ENCODE assay signal across 8 cellular contexts in the genomic region with DNA sequence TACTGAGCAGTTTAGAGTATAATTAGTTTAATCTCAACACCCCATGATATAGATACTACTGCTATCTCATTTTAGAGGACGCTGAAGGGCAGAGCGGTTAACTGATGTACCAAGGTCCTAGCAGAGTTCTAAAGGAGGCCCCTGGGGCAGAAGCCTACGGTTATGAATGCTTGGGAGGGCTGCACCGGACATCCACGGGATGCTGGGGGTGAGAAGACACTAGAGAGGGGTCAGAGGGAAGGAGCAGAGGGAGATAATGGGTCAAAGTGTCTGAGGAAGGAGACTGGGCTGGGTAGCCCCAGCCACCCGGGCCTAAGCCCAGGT. TPM values are rescaled to one million over a fixed set of nuclear protein-coding genes. Genes with fewer than 3 reads are reported as not detected.
DNase-seq lines count a peak whose midpoint lies in the region; ATAC-seq and TF ChIP-seq lines count a peak whose summit lies in the region.

No MANE protein-coding gene starts in this region.

- peak overlapping the region; percentile 80 for H3K4me3 Mint-ChIP-seq in Calu3 (ENCODE audit: low read depth, unreplicated experiment)
- H3K4me3 Mint-ChIP-seq in chondrocyte (ENCODE audit: unreplicated experiment), result peak overlapping the region; percentile 94

- H3K27ac ChIP-seq in HUES48 (ENCODE audit: low read depth, low read length), result no peak overlapping the region
- H3K27ac ChIP-seq in neural cell (ENCODE audit: low read length), result no peak overlapping the region

- H3K79me2 ChIP-seq in neural cell (replicated peaks; ENCODE audit: insufficient read depth, low read length), result peaks cover 19% of the 10 kb centered on the region

- no peak for TF ChIP-seq EP300 in neural cell (conservative IDR thresholded peaks at IDR 0.05; ENCODE audit: poor library complexity, severe bottlenecking)

- no peaks in the 10 kb centered on the region for H3F3A ChIP-seq in neural cell (ENCODE audit: insufficient read depth, low read length, poor library complexity, severe bottlenecking)

- H3K9ac ChIP-seq in HUES48 (ENCODE audit: low read depth, low read length) (peak overlapping the region; percentile 51), neural cell (ENCODE audit: low read length) (peak overlapping the region; percentile 36)

- H3K9me2 ChIP-seq in neural cell (ENCODE audit: insufficient read depth, low read length), result no peaks in the 10 kb centered on the region

- H3K4me3 ChIP-seq in HUES48 (ENCODE audit: low read depth, low read length) (peak overlapping the region; percentile 90), neural cell (ENCODE audit: low read length) (peak overlapping the region; percentile 77)

- H3K4me1 ChIP-seq in HUES48 (ENCODE audit: control insufficient read depth, insufficient read depth, low read length), result no peaks in the 10 kb centered on the region

- peaks cover 34% of the 10 kb centered on the region for H3K36me3 Mint-ChIP-seq in Calu3 (ENCODE audit: insufficient read depth, unreplicated experiment)
- H3K36me3 Mint-ChIP-seq in chondrocyte (ENCODE audit: low read depth), result no peaks in the 10 kb centered on the region

- DNase-seq in Calu3 (no peak), chondrocyte (ENCODE audit: low spot score) (no peak), DMS153 (lab: John Stamatoyannopoulos, UW) (no peak), NCI-H2196 (lab: John Stamatoyannopoulos, UW; ENCODE audit: unreplicated experiment) (no peak), NCI-H128 (lab: John Stamatoyannopoulos, UW; ENCODE audit: unreplicated experiment) (no peak)

- H3K4me1 Mint-ChIP-seq in Calu3 (ENCODE audit: low read depth, unreplicated experiment) (no peaks in the 10 kb centered on the region), chondrocyte (ENCODE audit: low read depth) (peaks cover 18% of the 10 kb centered on the region)

- H2AFZ ChIP-seq in neural cell (ENCODE audit: low read depth, low read length), result peak overlapping the region; percentile 22

- intact Hi-C loops in Calu3 (cut with micrococcal nuclease; ENCODE audit: unreplicated experiment), result no loop called here

- no TSS peak for BruUV-seq in Calu3 (replicated peaks; lab: Mats Ljungman, UMichigan)

- H4K20me1 ChIP-seq in neural cell (ENCODE audit: insufficient read depth), result no peaks in the 10 kb centered on the region

- CTCF ChIA-PET in Calu3 (lab: Charles Lee), result no interaction called here

- H3K27ac Mint-ChIP-seq in Calu3 (ENCODE audit: unreplicated experiment) (peak overlapping the region; percentile 37), chondrocyte (ENCODE audit: unreplicated experiment) (no peak overlapping the region)

- H3K36me3 ChIP-seq in HUES48 (ENCODE audit: control insufficient read depth, insufficient read depth, low read length) (peaks cover 19% of the 10 kb centered on the region), neural cell (ENCODE audit: insufficient read depth, low read length) (no peaks in the 10 kb centered on the region)

- H3K9me3 ChIP-seq in HUES48 (ENCODE audit: control insufficient read depth, insufficient read depth, low read length) (no peaks in the 10 kb centered on the region), neural cell (ENCODE audit: low read length) (no peaks in the 10 kb centered on the region)

- H3K9me3 Mint-ChIP-seq in Calu3 (ENCODE audit: low read depth, unreplicated experiment) (no peaks in the 10 kb centered on the region), chondrocyte (ENCODE audit: low read depth) (no peaks in the 10 kb centered on the region)

- peak overlapping the region; percentile 9 for H3K4me2 ChIP-seq in neural cell (ENCODE audit: low read length)

- ATAC-seq in GM18520 (IDR thresholded peaks at IDR 0.05; ENCODE audit: unreplicated experiment), result no peak

- no peak for TF ChIP-seq RAD21 in neural cell (conservative IDR thresholded peaks at IDR 0.05)

- no peak for TF ChIP-seq CTCF in Calu3 (IDR thresholded peaks at IDR 0.05; ENCODE audit: unreplicated experiment)
- TF ChIP-seq CTCF in chondrocyte (IDR thresholded peaks at IDR 0.05), result no peak
- no peak for TF ChIP-seq CTCF in neural cell (IDR thresholded peaks at IDR 0.05; ENCODE audit: poor library complexity, severe bottlenecking)

- H3K27me3 ChIP-seq in HUES48 (ENCODE audit: control insufficient read depth, insufficient read depth, low read length) (no peaks in the 10 kb centered on the region), neural cell (ENCODE audit: insufficient read depth, low read depth, low read length) (peaks cover 7% of the 10 kb centered on the region)

- H3K27me3 Mint-ChIP-seq in Calu3 (ENCODE audit: unreplicated experiment) (no peaks in the 10 kb centered on the region), chondrocyte (ENCODE audit: low read depth) (no peaks in the 10 kb centered on the region)

TF ChIP-seq in neural cell, 6 proteins besides CTCF, POLR2A, EP300 and RAD21:
- TF ChIP-seq MXI1 (conservative IDR thresholded peaks at IDR 0.05; ENCODE audit: poor library complexity, severe bottlenecking) (no peak), POLR2AphosphoS5 (IDR thresholded peaks at IDR 0.05) (no peak), TAF1 (IDR thresholded peaks at IDR 0.05; ENCODE audit: low read depth) (no peak), EZH2 (IDR thresholded peaks at IDR 0.05; ENCODE audit: borderline replicate concordance, insufficient read depth, low read length, poor library complexity, severe bottlenecking) (no peak), SMC3 (conservative IDR thresholded peaks at IDR 0.05; ENCODE audit: poor library complexity) (no peak)
- TF ChIP-seq, protein P1, sequence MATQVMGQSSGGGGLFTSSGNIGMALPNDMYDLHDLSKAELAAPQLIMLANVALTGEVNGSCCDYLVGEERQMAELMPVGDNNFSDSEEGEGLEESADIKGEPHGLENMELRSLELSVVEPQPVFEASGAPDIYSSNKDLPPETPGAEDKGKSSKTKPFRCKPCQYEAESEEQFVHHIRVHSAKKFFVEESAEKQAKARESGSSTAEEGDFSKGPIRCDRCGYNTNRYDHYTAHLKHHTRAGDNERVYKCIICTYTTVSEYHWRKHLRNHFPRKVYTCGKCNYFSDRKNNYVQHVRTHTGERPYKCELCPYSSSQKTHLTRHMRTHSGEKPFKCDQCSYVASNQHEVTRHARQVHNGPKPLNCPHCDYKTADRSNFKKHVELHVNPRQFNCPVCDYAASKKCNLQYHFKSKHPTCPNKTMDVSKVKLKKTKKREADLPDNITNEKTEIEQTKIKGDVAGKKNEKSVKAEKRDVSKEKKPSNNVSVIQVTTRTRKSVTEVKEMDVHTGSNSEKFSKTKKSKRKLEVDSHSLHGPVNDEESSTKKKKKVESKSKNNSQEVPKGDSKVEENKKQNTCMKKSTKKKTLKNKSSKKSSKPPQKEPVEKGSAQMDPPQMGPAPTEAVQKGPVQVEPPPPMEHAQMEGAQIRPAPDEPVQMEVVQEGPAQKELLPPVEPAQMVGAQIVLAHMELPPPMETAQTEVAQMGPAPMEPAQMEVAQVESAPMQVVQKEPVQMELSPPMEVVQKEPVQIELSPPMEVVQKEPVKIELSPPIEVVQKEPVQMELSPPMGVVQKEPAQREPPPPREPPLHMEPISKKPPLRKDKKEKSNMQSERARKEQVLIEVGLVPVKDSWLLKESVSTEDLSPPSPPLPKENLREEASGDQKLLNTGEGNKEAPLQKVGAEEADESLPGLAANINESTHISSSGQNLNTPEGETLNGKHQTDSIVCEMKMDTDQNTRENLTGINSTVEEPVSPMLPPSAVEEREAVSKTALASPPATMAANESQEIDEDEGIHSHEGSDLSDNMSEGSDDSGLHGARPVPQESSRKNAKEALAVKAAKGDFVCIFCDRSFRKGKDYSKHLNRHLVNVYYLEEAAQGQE (IDR thresholded peaks at IDR 0.05; ENCODE audit: borderline replicate concordance), result no peak
TF ChIP-seq in neural cell: peak in this region for 0.

RNA-seq across cellular contexts. Expression of gene ACTR6, which starts 1.6 kb away (rescaled TPM):
- 35.2 and 35.4 TPM in 2 replicates for total RNA-seq in Calu3 (2022)
- 17.4 to 20.7 TPM (median 20.6 TPM) in 3 replicates for total RNA-seq in chondrocyte
- 76.3 and 128 TPM in 2 replicates for polyA plus RNA-seq in neural cell
- polyA minus RNA-seq in neural cell, result 54.3 and 64.7 TPM in 2 replicates

RNA-seq across cellular contexts. Expression of gene BLTP3B, which starts 56.3 kb away (rescaled TPM):
- total RNA-seq in Calu3 (2022) (15.8 and 19.1 TPM in 2 replicates), chondrocyte (13.7 to 18.7 TPM (median 13.9 TPM) in 3 replicates)
- polyA plus RNA-seq in neural cell, result 29.2 and 31.6 TPM in 2 replicates
- 88.1 and 98.7 TPM in 2 replicates for polyA minus RNA-seq in neural cell
